Comparison of ENCODE assay signal across 8 cellular contexts in genomic region chr13:34076943-34077703, GRCh38.
DNase-seq lines count a peak whose midpoint lies in the region; ATAC-seq and TF ChIP-seq lines count a peak whose summit lies in the region.
"Had no signal": no experiment of that assay in that cellular context is flagged by ENCODE, and none has a peak within 500 bp of the region (broad histone marks: within the 10 kb centered on the region; RNA-seq: fewer than 3 reads in every experiment).

No MANE protein-coding gene starts in this region.

- no peak for DNase-seq in GM13976 (ENCODE audit: low spot score)
- peak; percentile 49 for DNase-seq in NCI-H146 treated with DMSO at 0.1 percent for 48 hours (lab: John Stamatoyannopoulos, UW; ENCODE audit: unreplicated experiment)
- peak; percentile 34 for DNase-seq in cerebellum (ENCODE audit: low spot score)
- peak; percentile 47 for DNase-seq in myocyte (ENCODE audit: low read depth)
- no peak for DNase-seq in activated CD8-positive, alpha-beta memory T cell treated with anti-CD3 and anti-CD28 coated beads, Interleukin-2, amount 50 U/mL, for 4 hours
- no peak for DNase-seq in NCI-H2029 treated with DMSO at 0.1 percent for 48 hours (lab: John Stamatoyannopoulos, UW)
- DNase-seq: right cardiac atrium had no signal

- no peak for ATAC-seq in HG03196 (IDR thresholded peaks at IDR 0.05; ENCODE audit: unreplicated experiment)

- TF ChIP-seq CTCF in GM13976 (IDR thresholded peaks at IDR 0.05; ENCODE audit: borderline replicate concordance, control extremely low read depth, extremely low read depth, insufficient read depth, missing control alignments): peak; percentile 7

- in situ Hi-C loops in GM13976 (cut with MboI; ENCODE audit: low sequenced_read_pairs, unreplicated experiment): loop anchor here (10.0 kb wide), 1 partner anchor 282 kb away; no protein-coding TSS in a partner anchor

Comparison
In these comparisons a context has a peak if more than half of its experiments do, and no peak if none do; other contexts are left out.
1. DNase-seq: peak in NCI-H146 treated with DMSO at 0.1 percent for 48 hours (single experiment), cerebellum (single experiment) and myocyte (single experiment); none in GM13976 (single experiment), activated CD8-positive, alpha-beta memory T cell treated with anti-CD3 and anti-CD28 coated beads, Interleukin-2, amount 50 U/mL, for 4 hours (single experiment) and NCI-H2029 treated with DMSO at 0.1 percent for 48 hours (single experiment).